ENCODE assay signal across 8 cellular contexts in genomic region chr10:3068968-3069737, GRCh38. TPM values are rescaled to one million over a fixed set of nuclear protein-coding genes. Genes with fewer than 3 reads are reported as not detected.
DNase-seq lines count a peak whose midpoint lies in the region; ATAC-seq and TF ChIP-seq lines count a peak whose summit lies in the region.

No MANE protein-coding gene starts in this region.

- no peaks in the 10 kb centered on the region for H3K36me3 Mint-ChIP-seq in natural killer cell

- intact Hi-C loops in natural killer cell (cut with micrococcal nuclease): loop anchor here (2.0 kb wide), 1 partner anchor 26 kb away; no protein-coding TSS in a partner anchor

- peak overlapping the region; percentile 63 to 98 (median 94); a peak in 21 of 22 replicates for H3K27ac ChIP-seq in BLaER1 treated with 17β-estradiol and CSF1 and Interleukin-3, amounts not matched to agents 10 nM and 100 nM

- peaks cover 27 to 81% (median 69%) of the 10 kb centered on the region in 11 experiments; a peak in 21 of 22 replicates for H4K20me1 ChIP-seq in BLaER1 treated with 17β-estradiol and CSF1 and Interleukin-3, amounts not matched to agents 10 nM and 100 nM

- no peak for TF ChIP-seq CTCF in epithelial cell of proximal tubule (conservative IDR thresholded peaks at IDR 0.05; ENCODE audit: low read depth, low read length)
- no peak for TF ChIP-seq CTCF in natural killer cell (IDR thresholded peaks at IDR 0.05)

- H3K9me3 ChIP-seq in BLaER1 treated with 17β-estradiol and CSF1 and Interleukin-3, amounts not matched to agents 10 nM and 100 nM (replicated peaks in 1 of 11): no peaks in the 10 kb centered on the region

- H3K27me3 ChIP-seq in BLaER1 treated with 17β-estradiol and CSF1 and Interleukin-3, amounts not matched to agents 10 nM and 100 nM: peaks cover 12 to 25% (median 17%) of the 10 kb centered on the region in 11 experiments; a peak in 21 of 22 replicates

- H3K9ac ChIP-seq in BLaER1 treated with 17β-estradiol and CSF1 and Interleukin-3, amounts not matched to agents 10 nM and 100 nM: peak overlapping the region; percentile 84 to 98 (median 92)

- H3K9me3 Mint-ChIP-seq in natural killer cell: no peaks in the 10 kb centered on the region

- DNase-seq in activated CD4-positive, alpha-beta T cell treated with anti-CD3 and anti-CD28 coated beads for 4 hours: peak; percentile 26 to 38
- DNase-seq in epithelial cell of proximal tubule (ENCODE audit: low read depth) (no peak), natural killer cell (no peak), kidney glomerular epithelial cell (lab: John Stamatoyannopoulos, UW) (no peak), NCI-H187 treated with DMSO at 0.1 percent for 48 hours (lab: John Stamatoyannopoulos, UW) (no peak)

- no peak overlapping the region for H3K27ac Mint-ChIP-seq in natural killer cell

- peaks cover 36 to 41% of the 10 kb centered on the region in 2 donors for H3K4me1 Mint-ChIP-seq in natural killer cell

- H3K4me3 Mint-ChIP-seq in natural killer cell: peak overlapping the region; percentile 97

- ATAC-seq in GM18909 (IDR thresholded peaks at IDR 0.05; ENCODE audit: poor library complexity, unreplicated experiment) (peak; percentile 29), HG03175 (IDR thresholded peaks at IDR 0.05; ENCODE audit: unreplicated experiment) (peak; percentile 31), natural killer cell (peak in 2 of 3 donors; percentile 23 to 25)

- H3K4me3 ChIP-seq in BLaER1 treated with 17β-estradiol and CSF1 and Interleukin-3, amounts not matched to agents 10 nM and 100 nM: peak overlapping the region; percentile 84 to 100 (median 98)
- H3K4me3 ChIP-seq in epithelial cell of proximal tubule (ENCODE audit: low read depth, low read length): peak overlapping the region; percentile 91

- peaks cover 19 to 50% (median 47%) of the 10 kb centered on the region in 11 experiments for H3K36me3 ChIP-seq in BLaER1 treated with 17β-estradiol and CSF1 and Interleukin-3, amounts not matched to agents 10 nM and 100 nM

- peak overlapping the region; percentile 78 to 95 (median 94) for H3K4me2 ChIP-seq in BLaER1 treated with 17β-estradiol and CSF1 and Interleukin-3, amounts not matched to agents 10 nM and 100 nM

- no peaks in the 10 kb centered on the region for H3K27me3 Mint-ChIP-seq in natural killer cell (ENCODE audit: low read depth in 2 of 2)

- H3K4me1 ChIP-seq in BLaER1 treated with 17β-estradiol and CSF1 and Interleukin-3, amounts not matched to agents 10 nM and 100 nM: peaks cover 40 to 80% (median 77%) of the 10 kb centered on the region in 10 experiments

RNA-seq across cellular contexts. Expression of gene PFKP, which starts 1.8 kb away (rescaled TPM):
- 377 and 402 TPM in 2 replicates for total RNA-seq in epithelial cell of proximal tubule
- total RNA-seq in natural killer cell: 10 to 100 TPM; 43.9 to 62.4 (median 47.4) TPM

Comparison
In these comparisons a context has a peak if more than half of its experiments do, and no peak if none do; other contexts are left out.
1. DNase-seq: peak in activated CD4-positive, alpha-beta T cell treated with anti-CD3 and anti-CD28 coated beads for 4 hours (2 of 2); none in epithelial cell of proximal tubule (single experiment), natural killer cell (single experiment), kidney glomerular epithelial cell (single experiment) and NCI-H187 treated with DMSO at 0.1 percent for 48 hours (single experiment).
2. Peak in every context shown above with its lines, with median percentiles within 50 percentile points of each other: ATAC-seq.